Comparison of ENCODE assay signal across 2 cellular contexts in the genomic region with DNA sequence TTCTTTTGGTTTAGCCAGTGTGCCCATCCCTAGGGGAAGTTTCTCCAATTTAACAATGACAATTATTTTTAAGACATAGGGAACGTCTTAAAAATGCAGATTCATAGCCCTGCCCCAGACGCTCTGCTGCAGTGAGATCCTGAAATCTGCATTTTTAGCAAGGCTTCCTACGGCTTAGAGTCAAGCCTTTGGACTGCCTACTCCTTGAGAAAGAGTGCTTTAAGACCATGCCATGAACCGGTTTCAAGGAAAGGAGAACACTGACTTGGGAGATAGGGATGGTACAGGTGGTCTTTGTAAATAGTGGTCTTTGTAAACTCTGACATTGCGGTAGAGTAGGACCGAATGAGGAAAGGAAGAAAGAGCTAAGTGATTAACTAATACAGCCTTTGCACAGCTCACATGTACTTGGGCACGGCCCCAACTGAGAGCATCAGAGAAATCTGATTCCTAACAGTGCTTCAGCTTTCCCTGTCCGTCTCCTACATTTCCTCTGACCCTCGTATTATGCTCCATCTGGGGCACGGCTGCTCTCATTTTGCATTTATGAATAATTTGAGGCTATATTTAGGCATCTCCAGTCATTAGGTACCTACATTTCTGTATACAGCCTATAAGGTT.
TF ChIP-seq lines count a peak whose summit lies in the region.

No MANE protein-coding gene starts in this region.

TF ChIP-seq in GM23338, 12 proteins besides CTCF, POLR2A, EP300 and RAD21 (continues in another document):
- no peak for TF ChIP-seq EZH2phosphoT487 (IDR thresholded peaks at IDR 0.05; ENCODE audit: unreplicated experiment)
- no peak for TF ChIP-seq EZH2 (IDR thresholded peaks at IDR 0.05; ENCODE audit: low read depth, unreplicated experiment)
- TF ChIP-seq ZNF331 (CRISPR knock-in tag; IDR thresholded peaks at IDR 0.05; ENCODE audit: low read depth), result no peak
- no peak for TF ChIP-seq ZNF114 (CRISPR knock-in tag; IDR thresholded peaks at IDR 0.05)
- no peak for TF ChIP-seq STAT1 (IDR thresholded peaks at IDR 0.05; ENCODE audit: unreplicated experiment)
- TF ChIP-seq REST (IDR thresholded peaks at IDR 0.05; ENCODE audit: unreplicated experiment), result no peak
- TF ChIP-seq JUNB (IDR thresholded peaks at IDR 0.05; ENCODE audit: unreplicated experiment), result no peak
- TF ChIP-seq NANOG (IDR thresholded peaks at IDR 0.05; ENCODE audit: borderline replicate concordance), result no peak
- TF ChIP-seq ETS1 (IDR thresholded peaks at IDR 0.05), result no peak
- no peak for TF ChIP-seq POLR2AphosphoS5 (IDR thresholded peaks at IDR 0.05; ENCODE audit: low read depth)

TF ChIP-seq in H1, 55 proteins besides CTCF, POLR2A, EP300 and RAD21 (continued from another document):
- TF ChIP-seq POLR2AphosphoS5 (IDR thresholded peaks at IDR 0.05; ENCODE audit: low read depth, low read length) (no peak), CHD2 (IDR thresholded peaks at IDR 0.05; ENCODE audit: low read length) (no peak), CBX5 (IDR thresholded peaks at IDR 0.05; ENCODE audit: low read depth, low read length) (no peak), MAFK (IDR thresholded peaks at IDR 0.05; ENCODE audit: low read depth, low read length) (no peak), ATF3 (IDR thresholded peaks at IDR 0.05; ENCODE audit: insufficient read depth, low read depth, low read length) (no peak), SP4 (IDR thresholded peaks at IDR 0.05; ENCODE audit: low read length) (no peak), ASH2L (IDR thresholded peaks at IDR 0.05; ENCODE audit: low read length) (no peak)
